In the genomic region with DNA sequence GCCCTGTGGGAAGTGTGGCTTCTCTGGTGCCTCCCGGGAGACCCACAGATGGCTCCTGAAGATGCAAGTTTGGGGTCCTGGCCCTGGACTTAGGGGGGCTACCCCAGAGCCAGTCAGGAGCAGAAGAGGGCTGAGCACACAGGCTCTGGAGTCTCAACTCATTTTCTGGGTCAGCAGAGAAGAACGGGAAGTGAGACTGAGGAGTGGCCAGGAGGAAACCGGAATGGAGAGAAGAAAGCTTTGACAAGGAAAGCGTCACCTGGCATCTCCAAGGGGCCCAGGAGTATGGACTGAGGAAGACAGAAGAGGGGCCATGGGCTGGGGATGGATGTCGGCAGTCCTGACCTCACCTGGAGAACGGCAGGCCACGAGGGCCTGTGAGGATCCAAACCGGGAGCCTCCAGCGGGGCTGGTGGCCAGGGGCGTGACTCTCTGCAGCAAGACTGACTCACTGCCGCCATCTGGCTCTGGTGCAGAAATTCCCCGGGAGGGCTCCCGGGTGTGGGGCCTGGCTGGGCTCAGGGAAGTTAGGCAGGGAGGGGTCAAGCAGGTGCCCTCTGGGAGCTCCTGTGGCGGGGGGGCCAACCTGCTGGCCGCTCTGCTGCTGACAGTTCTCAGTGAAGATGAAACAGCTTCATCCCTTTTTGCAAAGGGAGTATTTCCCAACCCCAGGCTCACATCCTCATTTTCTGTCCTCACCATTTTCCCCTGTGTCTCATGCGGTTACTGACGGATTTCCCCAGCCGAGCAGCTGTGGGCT, we compare ENCODE assay signal across 8 cellular contexts. TPM values are rescaled to one million over a fixed set of nuclear protein-coding genes. Genes with fewer than 3 reads are reported as not detected.
DNase-seq lines count a peak whose midpoint lies in the region; ATAC-seq and TF ChIP-seq lines count a peak whose summit lies in the region.

No MANE protein-coding gene starts in this region.

- H3K9me3 Mint-ChIP-seq in activated CD4-positive, alpha-beta T cell treated with anti-CD3 and anti-CD28 coated beads, Interleukin-2, amount 10 ng/mL, durations not matched to agents 7 days and 5 days = no peaks in the 10 kb centered on the region

- H3K4me1 ChIP-seq in upper lobe of left lung = peaks cover 0 to 12% (median 6%) of the 10 kb centered on the region in 4 donors
- no peaks in the 10 kb centered on the region for H3K4me1 ChIP-seq in MM.1S (ENCODE audit: low read length)

- H3K4me2 ChIP-seq in MM.1S (ENCODE audit: low read depth, low read length) = no peak overlapping the region

- H3K4me3 ChIP-seq in astrocyte of the spinal cord (ENCODE audit: low read depth, low read length) = no peak overlapping the region
- peak overlapping the region in 1 of 4 donors; percentile 17 for H3K4me3 ChIP-seq in upper lobe of left lung
- H3K4me3 ChIP-seq in MM.1S (ENCODE audit: low read length) = no peak overlapping the region

- CTCF ChIA-PET in activated CD4-positive, alpha-beta T cell treated with anti-CD3 and anti-CD28 coated beads, Interleukin-2, amount 10 ng/mL, durations not matched to agents 7 days and 5 days (lab: Charles Lee) = interaction anchor here (0.6 to 2.6 kb wide), 2 partner anchors 13 to 294 kb away, joined by 4 to 8 read pairs; no protein-coding TSS in a partner anchor

- peak; percentile 83 for ATAC-seq in left colon
- peak; percentile 23 to 83 for ATAC-seq in upper lobe of left lung (ENCODE audit: low FRiP score in 2 of 2)

- DNase-seq in activated CD4-positive, alpha-beta T cell treated with anti-CD3 and anti-CD28 coated beads, Interleukin-2, amount 10 ng/mL, durations not matched to agents 7 days and 5 days = no peak
- no peak for DNase-seq in activated CD4-positive, alpha-beta T cell treated with anti-CD3 and anti-CD28 coated beads for 1 hour
- DNase-seq in astrocyte of the spinal cord (ENCODE audit: low read depth, low spot score) (no peak), left colon (peak in 1 of 2 donors; percentile 52), upper lobe of left lung (peak; percentile 62 to 83), MM.1S (no peak), COLO668 (lab: John Stamatoyannopoulos, UW; ENCODE audit: unreplicated experiment) (no peak)
- no peak for DNase-seq in activated CD8-positive, alpha-beta memory T cell treated with anti-CD3 and anti-CD28 coated beads for 24 hours

- H3K36me3 ChIP-seq in upper lobe of left lung = peaks cover 2 to 92% (median 63%) of the 10 kb centered on the region in 4 donors
- H3K36me3 ChIP-seq in MM.1S (replicated peaks; ENCODE audit: insufficient read depth, low read length) = peaks cover 17% of the 10 kb centered on the region

- no peaks in the 10 kb centered on the region for H3K27me3 Mint-ChIP-seq in activated CD4-positive, alpha-beta T cell treated with anti-CD3 and anti-CD28 coated beads, Interleukin-2, amount 10 ng/mL, durations not matched to agents 7 days and 5 days

- H3K9me2 ChIP-seq in MM.1S (replicated peaks; ENCODE audit: insufficient read depth, low read length) = no peaks in the 10 kb centered on the region

- H3K27ac Mint-ChIP-seq in activated CD4-positive, alpha-beta T cell treated with anti-CD3 and anti-CD28 coated beads, Interleukin-2, amount 10 ng/mL, durations not matched to agents 7 days and 5 days = peak overlapping the region; percentile 50

- no peaks in the 10 kb centered on the region for H3F3A ChIP-seq in MM.1S (ENCODE audit: insufficient read depth, low read length)

- H4K20me1 ChIP-seq in MM.1S (ENCODE audit: insufficient read depth, low read length) = no peaks in the 10 kb centered on the region

- no peak overlapping the region for H3K9ac ChIP-seq in MM.1S (ENCODE audit: low read length)

- peak overlapping the region; percentile 64 to 83 (median 75) for H3K27ac ChIP-seq in upper lobe of left lung
- H3K27ac ChIP-seq in MM.1S (ENCODE audit: low read length) = no peak overlapping the region

- in situ Hi-C loops in astrocyte of the spinal cord (cut with HindIII; ENCODE audit: low sequenced_read_pairs) = no loop called here

- H3K4me3 Mint-ChIP-seq in activated CD4-positive, alpha-beta T cell treated with anti-CD3 and anti-CD28 coated beads, Interleukin-2, amount 10 ng/mL, durations not matched to agents 7 days and 5 days = no peak overlapping the region

- H2AFZ ChIP-seq in MM.1S (ENCODE audit: low read length) = no peak overlapping the region

- TF ChIP-seq EP300 in upper lobe of left lung (IDR thresholded peaks at IDR 0.05) = no peak

- WGBS in upper lobe of left lung, 2 donors = 74 to 75% methylated on average over 14 to 18 of the region's 18 CpGs

- peaks cover 40% of the 10 kb centered on the region for H3K36me3 Mint-ChIP-seq in activated CD4-positive, alpha-beta T cell treated with anti-CD3 and anti-CD28 coated beads, Interleukin-2, amount 10 ng/mL, durations not matched to agents 7 days and 5 days (ENCODE audit: low read depth)

- POLR2A ChIA-PET in activated CD4-positive, alpha-beta T cell treated with anti-CD3 and anti-CD28 coated beads, Interleukin-2, amount 10 ng/mL, durations not matched to agents 7 days and 5 days (lab: Charles Lee) = no interaction called here

- intact Hi-C loops in left colon (cut with DNase I, micrococcal nuclease) = no loop called here

- TF ChIP-seq CTCF in astrocyte of the spinal cord (IDR thresholded peaks at IDR 0.05; ENCODE audit: low read depth, low read length) (peak; percentile 12), upper lobe of left lung (IDR thresholded peaks at IDR 0.05) (peak in 1 of 6 experiments; percentile 6), MM.1S (IDR thresholded peaks at IDR 0.05; ENCODE audit: low read length) (no peak)

- H3K4me1 Mint-ChIP-seq in activated CD4-positive, alpha-beta T cell treated with anti-CD3 and anti-CD28 coated beads, Interleukin-2, amount 10 ng/mL, durations not matched to agents 7 days and 5 days = peaks cover 19% of the 10 kb centered on the region

- TF ChIP-seq POLR2A in upper lobe of left lung (IDR thresholded peaks at IDR 0.05) = no peak

- H3K27me3 ChIP-seq in upper lobe of left lung = no peaks in the 10 kb centered on the region
- H3K27me3 ChIP-seq in MM.1S (replicated peaks; ENCODE audit: insufficient read depth, low read length) = no peaks in the 10 kb centered on the region

- 0 out of 2 replicates have a peak, but pooled peaks cover under 1% of the 10 kb centered on the region for H3K79me2 ChIP-seq in MM.1S (ENCODE audit: low read length)

- H3K9me3 ChIP-seq in upper lobe of left lung (no peaks in the 10 kb centered on the region), MM.1S (replicated peaks; ENCODE audit: insufficient read depth, low read length) (no peaks in the 10 kb centered on the region)

RNA-seq across cellular contexts. Expression of a gene that starts 23.6 kb away (rescaled TPM):
- total RNA-seq in activated CD4-positive, alpha-beta T cell treated with anti-CD3 and anti-CD28 coated beads, Interleukin-2, amount 10 ng/mL, durations not matched to agents 7 days and 5 days = 10 to 100 TPM; 18.3 to 22.4 TPM
- total RNA-seq in left colon = 10 to 100 TPM; 20.1 to 26.8 TPM
- total RNA-seq in upper lobe of left lung = 10 to 100 TPM; 26.6 to 53.8 (median 36.7) TPM

RNA-seq across cellular contexts. Expression of a gene that starts 49.8 kb away (rescaled TPM):
- total RNA-seq in activated CD4-positive, alpha-beta T cell treated with anti-CD3 and anti-CD28 coated beads, Interleukin-2, amount 10 ng/mL, durations not matched to agents 7 days and 5 days = 100 to 1,000 TPM; 170 to 187 TPM
- total RNA-seq in left colon (100 to 1,000 TPM; 422 to 431 TPM), upper lobe of left lung (100 to 1,000 TPM; 108 to 272 (median 184) TPM)

RNA-seq across cellular contexts. Expression of a gene that starts 59.8 kb away (rescaled TPM):
- total RNA-seq in activated CD4-positive, alpha-beta T cell treated with anti-CD3 and anti-CD28 coated beads, Interleukin-2, amount 10 ng/mL, durations not matched to agents 7 days and 5 days = 10 to 100 TPM; 61.1 to 63.5 TPM
- total RNA-seq in left colon (100 to 1,000 TPM; 199 to 237 TPM), upper lobe of left lung (100 to 1,000 TPM in 1 of 6 donors, 10 to 100 TPM in 5; 35.6 to 120 (median 92.7) TPM)

Comparison
In these comparisons a context has a peak if more than half of its experiments do, and no peak if none do; other contexts are left out.
1. DNase-seq: peak in upper lobe of left lung (2 of 2); none in activated CD4-positive, alpha-beta T cell treated with anti-CD3 and anti-CD28 coated beads, Interleukin-2, amount 10 ng/mL, durations not matched to agents 7 days and 5 days (single experiment), activated CD4-positive, alpha-beta T cell treated with anti-CD3 and anti-CD28 coated beads for 1 hour (single experiment), astrocyte of the spinal cord (single experiment), activated CD8-positive, alpha-beta memory T cell treated with anti-CD3 and anti-CD28 coated beads for 24 hours (single experiment), MM.1S (single experiment) and COLO668 (single experiment).